Comparison of ENCODE assay signal across 17 cellular contexts in genomic region chr1:214401666-214402065, GRCh38.
DNase-seq lines count a peak whose midpoint lies in the region; ATAC-seq and TF ChIP-seq lines count a peak whose summit lies in the region.
"Had no signal": no experiment of that assay in that cellular context is flagged by ENCODE, and none has a peak within 500 bp of the region (broad histone marks: within the 10 kb centered on the region; RNA-seq: fewer than 3 reads in every experiment).

No MANE protein-coding gene starts in this region.

- WGBS in testis, 2 donors, result 78 to 91% methylated on average over 3 of the region's 3 CpGs

- no peak overlapping the region for H3K4me3 Mint-ChIP-seq in T-helper 17 cell
- H3K4me3 Mint-ChIP-seq: CD14-positive monocyte had no signal

- no peaks in the 10 kb centered on the region for H3K36me3 Mint-ChIP-seq in T-helper 17 cell (ENCODE audit: low read depth)
- H3K36me3 Mint-ChIP-seq: CD14-positive monocyte had no signal

- peaks cover 24% of the 10 kb centered on the region for H3K36me3 ChIP-seq in SK-N-MC (ENCODE audit: insufficient read depth, low read length)
- H3K36me3 ChIP-seq in testis (ENCODE audit: low read depth, missing control alignments), result no peaks in the 10 kb centered on the region

- peaks cover 26% of the 10 kb centered on the region for H3K27me3 Mint-ChIP-seq in T-helper 17 cell

- TF ChIP-seq POLR2A in testis (IDR thresholded peaks at IDR 0.05), result no peak

- no peak for ATAC-seq in T-helper 17 cell

- peak overlapping the region; percentile 89 for H3K27ac ChIP-seq in SK-N-MC
- no peak overlapping the region for H3K27ac ChIP-seq in testis
- H3K27ac ChIP-seq: HL-60 had no signal

- H3K27ac Mint-ChIP-seq in T-helper 17 cell, result no peak overlapping the region
- H3K27ac Mint-ChIP-seq: CD14-positive monocyte had no signal

- in situ Hi-C loops in Caki2 (cut with HindIII; ENCODE audit: low pct_unique_long_range_greater_than_20kb, low sequenced_read_pairs), result no loop called here

- TF ChIP-seq CTCF in testis (IDR thresholded peaks at IDR 0.05), result no peak

- no peaks in the 10 kb centered on the region for H3K4me1 ChIP-seq in testis

- H3K4me3 ChIP-seq in SK-N-MC (peak overlapping the region; percentile 4; the same call in 1 of the 2 replicates), testis (no peak overlapping the region)

- no peaks in the 10 kb centered on the region for H3K9me3 ChIP-seq in SK-N-MC (ENCODE audit: low read depth, low read length)
- H3K9me3 ChIP-seq in T-helper 17 cell (ENCODE audit: control insufficient read depth, low read length, poor library complexity, severe bottlenecking), result no peaks in the 10 kb centered on the region
- no peaks in the 10 kb centered on the region for H3K9me3 ChIP-seq in testis

- peak; percentile 45 for DNase-seq in Caki2 (ENCODE audit: low read depth)
- no peak for DNase-seq in SK-N-MC (ENCODE audit: low read depth, low spot score)
- peak; percentile 42 for DNase-seq in fibroblast of gingiva (ENCODE audit: low read depth)
- DNase-seq in myocyte (ENCODE audit: low read depth), result peak; percentile 67
- no peak for DNase-seq in T-helper 17 cell
- no peak for DNase-seq in testis
- no peak for DNase-seq in stimulated activated CD4-positive, alpha-beta T cell treated with anti-CD3 and anti-CD28 coated beads, Interleukin-4, amount 100 ng/mL, for 4 hours
- DNase-seq in HCEC 1CT, result no peak
- DNase-seq: EL, H7, NCI-H1105 treated with DMSO at 0.1 percent for 48 hours, NCI-H1930, NCI-H2171, NCI-H446, NCI-H69 had no signal

- no peaks in the 10 kb centered on the region for H3K27me3 ChIP-seq in testis

- H3K4me1 Mint-ChIP-seq in T-helper 17 cell, result no peaks in the 10 kb centered on the region

- no peak overlapping the region for H3K9ac ChIP-seq in SK-N-MC (ENCODE audit: insufficient read length)

- intact Hi-C loops in testis (cut with DNase I; ENCODE audit: low total_unique reads), result no loop called here

Comparison
In these comparisons a context has a peak if more than half of its experiments do, and no peak if none do; other contexts are left out.
1. DNase-seq: peak in Caki2 (single experiment), fibroblast of gingiva (single experiment) and myocyte (single experiment); none in SK-N-MC (single experiment), T-helper 17 cell (0 of 3), testis (single experiment), stimulated activated CD4-positive, alpha-beta T cell treated with anti-CD3 and anti-CD28 coated beads, Interleukin-4, amount 100 ng/mL, for 4 hours (0 of 2) and HCEC 1CT (single experiment).